ENCODE assay signal across 10 cellular contexts in genomic region chr19:41801682-41802317, GRCh38. TPM values are rescaled to one million over a fixed set of nuclear protein-coding genes. Genes with fewer than 3 reads are reported as not detected.
DNase-seq lines count a peak whose midpoint lies in the region; ATAC-seq and TF ChIP-seq lines count a peak whose summit lies in the region.
"Had no signal": no experiment of that assay in that cellular context is flagged by ENCODE, and none has a peak within 500 bp of the region (broad histone marks: within the 10 kb centered on the region; RNA-seq: fewer than 3 reads in every experiment).

No MANE protein-coding gene starts in this region.

- TF ChIP-seq CTCF in A673 (conservative IDR thresholded peaks at IDR 0.05; ENCODE audit: low read depth, low read length) = no peak
- TF ChIP-seq CTCF in osteoblast (IDR thresholded peaks at IDR 0.05; ENCODE audit: extremely low read depth, low read depth, low read length) = no peak

- no peak for ATAC-seq in left lobe of liver

- H3K4me1 ChIP-seq in A673 (ENCODE audit: insufficient read depth, low read length, poor library complexity, severe bottlenecking) (no peaks in the 10 kb centered on the region), osteoblast (ENCODE audit: insufficient read depth, low read length) (no peaks in the 10 kb centered on the region)

- peak overlapping the region; percentile 16 for H3K27ac ChIP-seq in A673 (ENCODE audit: low read depth, low read length, poor library complexity, severe bottlenecking)
- peak overlapping the region; percentile 22 for H3K27ac ChIP-seq in layer of hippocampus (ENCODE audit: low read depth, low read length)
- H3K27ac ChIP-seq in osteoblast (ENCODE audit: low read depth, low read length) = no peak overlapping the region

- no peaks in the 10 kb centered on the region for H4K20me1 ChIP-seq in osteoblast (ENCODE audit: insufficient read depth, low read length)

- POLR2A ChIA-PET in A673 (lab: Charles Lee; ENCODE audit: low non-redundant PET) = no interaction called here

- DNase-seq in A673 (ENCODE audit: low spot score) = peak; percentile 55
- DNase-seq in GF-D8 (lab: John Stamatoyannopoulos, UW) = peak; percentile 61
- no peak for DNase-seq in activated gamma-delta T cell treated with Interleukin-2 at 50 U/mL for 16 hours
- DNase-seq in anterior cingulate cortex (lab: John Stamatoyannopoulos, UW) = no peak
- no peak for DNase-seq in left lobe of liver (ENCODE audit: low spot score)
- no peak for DNase-seq in osteoblast (ENCODE audit: insufficient read length, low spot score, missing footprints)
- DNase-seq: activated CD4-positive, alpha-beta T cell treated with anti-CD3 and anti-CD28 coated beads for 48 hours; NCI-H1930 had no signal

- TF ChIP-seq POLR2A in Raji (IDR thresholded peaks at IDR 0.05; ENCODE audit: insufficient read depth, low read depth, low read length) = 0 out of 2 replicates have a peak, but pooled peaks have one; percentile 11

- BruUV-seq in A673 (replicated peaks; lab: Mats Ljungman, UMichigan) = no TSS peak

- H3K36me3 ChIP-seq in A673 (ENCODE audit: insufficient read depth, low read length, poor library complexity, severe bottlenecking) (no peaks in the 10 kb centered on the region), osteoblast (ENCODE audit: insufficient read depth, low read length) (no peaks in the 10 kb centered on the region)

- no peak overlapping the region for H3K4me2 ChIP-seq in osteoblast (ENCODE audit: insufficient read depth, low read length)

- no peak overlapping the region for H3K4me3 ChIP-seq in A673 (ENCODE audit: low read depth, low read length, poor library complexity, severe bottlenecking)
- H3K4me3 ChIP-seq in osteoblast (ENCODE audit: insufficient read depth, low read length) = no peak overlapping the region

- intact Hi-C loops in A673 (cut with micrococcal nuclease; ENCODE audit: unreplicated experiment) = no loop called here

- no peaks in the 10 kb centered on the region for H3K79me2 ChIP-seq in osteoblast (ENCODE audit: insufficient read depth, low read length)

- CTCF ChIA-PET in A673 (lab: Charles Lee) = interaction anchor here (0.5 kb wide), 1 partner anchor 129 kb away, joined by 4 read pairs; no protein-coding TSS in a partner anchor

- H3K9me3 ChIP-seq in A673 (ENCODE audit: low read depth, low read length, poor library complexity, severe bottlenecking) (no peaks in the 10 kb centered on the region), osteoblast (ENCODE audit: low read depth, low read length) (no peaks in the 10 kb centered on the region)

- H3K27me3 ChIP-seq in A673 (replicated peaks; ENCODE audit: insufficient read depth, low read depth, low read length, poor library complexity) (no peaks in the 10 kb centered on the region), layer of hippocampus (ENCODE audit: control insufficient read depth, insufficient read depth, low read length) (no peaks in the 10 kb centered on the region), osteoblast (ENCODE audit: insufficient read depth, low read length) (no peaks in the 10 kb centered on the region)

- no peak overlapping the region for H2AFZ ChIP-seq in osteoblast (ENCODE audit: low read length)

RNA-seq across cellular contexts. Expression of gene CEACAM3, which starts 5.4 kb away (rescaled TPM):
- total RNA-seq in A673 (2021) (not detected in 2 replicates), left lobe of liver (0.35 TPM), osteoblast (not detected in 2 replicates)

RNA-seq across cellular contexts. Expression of gene LYPD4, which starts 42.7 kb away (rescaled TPM):
- not detected in 2 replicates for total RNA-seq in A673 (2021)
- total RNA-seq in left lobe of liver = not detected
- not detected in 2 replicates for total RNA-seq in osteoblast

RNA-seq across cellular contexts. Expression of gene DMRTC2, which starts 43.0 kb away (rescaled TPM):
- total RNA-seq in A673 (2021) = not detected in 2 replicates
- total RNA-seq in left lobe of liver = not detected
- total RNA-seq in osteoblast = not detected in 2 replicates

RNA-seq across cellular contexts. Expression of gene CEACAM6, which starts 46.5 kb away (rescaled TPM):
- total RNA-seq in A673 (2021) = 2.1 and 2.4 TPM in 2 replicates
- 0.58 TPM for total RNA-seq in left lobe of liver
- not detected in 2 replicates for total RNA-seq in osteoblast

RNA-seq across cellular contexts. Expression of gene RPS19, which starts 58.3 kb away (rescaled TPM):
- total RNA-seq in A673 (2021) = 2,479 and 2,559 TPM in 2 replicates
- 519 TPM for total RNA-seq in left lobe of liver
- total RNA-seq in osteoblast = 486 and 791 TPM in 2 replicates

Comparison
In these comparisons a context has a peak if more than half of its experiments do, and no peak if none do; other contexts are left out.
1. DNase-seq: peak in A673 (single experiment) and GF-D8 (single experiment); none in activated gamma-delta T cell treated with Interleukin-2 at 50 U/mL for 16 hours (single experiment), anterior cingulate cortex (0 of 58), left lobe of liver (single experiment) and osteoblast (single experiment).